12 cellular contexts compared by ENCODE assay signal in genomic region chr1:183159960-183160359, GRCh38. TPM values are rescaled to one million over a fixed set of nuclear protein-coding genes. Genes with fewer than 3 reads are reported as not detected.
DNase-seq lines count a peak whose midpoint lies in the region; ATAC-seq and TF ChIP-seq lines count a peak whose summit lies in the region.
"Had no signal": no experiment of that assay in that cellular context is flagged by ENCODE, and none has a peak within 500 bp of the region (broad histone marks: within the 10 kb centered on the region; RNA-seq: fewer than 3 reads in every experiment).

No MANE protein-coding gene starts in this region.

- CTCF ChIA-PET in Caco-2 (lab: Charles Lee), result interaction anchor here (0.7 kb wide), 1 partner anchor 246 kb away, joined by 6 read pairs; no protein-coding TSS in a partner anchor
- CTCF ChIA-PET in CD4-positive, alpha-beta T cell (lab: Charles Lee), result no interaction called here

- BruUV-seq in Caco-2 (replicated peaks; lab: Mats Ljungman, UMichigan), result no TSS peak

- H3K36me3 ChIP-seq in Caco-2 (ENCODE audit: control insufficient read depth, insufficient read depth, low read length), result no peaks in the 10 kb centered on the region
- no peaks in the 10 kb centered on the region for H3K36me3 ChIP-seq in lung (ENCODE audit: control insufficient read depth in 2 of 2, insufficient read depth in 2 of 2, low read length in 2 of 2)
- no peaks in the 10 kb centered on the region for H3K36me3 ChIP-seq in brain microvascular endothelial cell (replicated peaks)
- H3K36me3 ChIP-seq in neural progenitor cell, result no peaks in the 10 kb centered on the region
- H3K36me3 ChIP-seq: left ventricle myocardium inferior had no signal

- H3K9ac ChIP-seq in neural progenitor cell, result no peak overlapping the region

- TF ChIP-seq CTCF in Caco-2 (IDR thresholded peaks at IDR 0.05; ENCODE audit: insufficient read depth in 1 of 2, low read depth in 1 of 2, low read length in 1 of 2, severe bottlenecking in 1 of 2, unreplicated experiment in 1 of 2) (no peak), lung (IDR thresholded peaks at IDR 0.05; ENCODE audit: control extremely low read depth, extremely low read depth) (no peak), brain microvascular endothelial cell (IDR thresholded peaks at IDR 0.05; ENCODE audit: low read depth, low read length, missing control alignments) (no peak), neural progenitor cell (IDR thresholded peaks at IDR 0.05) (no peak)
- no peak for TF ChIP-seq CTCF in CD4-positive, alpha-beta T cell (IDR thresholded peaks at IDR 0.05)

- no peak overlapping the region for H2AFZ ChIP-seq in neural progenitor cell (replicated peaks)

- WGBS in lung, 2 donors, result 67 to 82% methylated on average over 9 of the region's 9 CpGs

- H3K9me3 ChIP-seq in Caco-2, result no peaks in the 10 kb centered on the region
- H3K9me3 ChIP-seq in lung (ENCODE audit: control insufficient read depth in 2 of 2, insufficient read depth in 1 of 2, low read length in 1 of 2), result no peaks in the 10 kb centered on the region
- no peaks in the 10 kb centered on the region for H3K9me3 ChIP-seq in neural progenitor cell (ENCODE audit: low read depth)
- H3K9me3 ChIP-seq in CD4-positive, alpha-beta T cell (ENCODE audit: control insufficient read depth, low read length), result no peaks in the 10 kb centered on the region
- H3K9me3 ChIP-seq: left ventricle myocardium inferior had no signal

- no peak overlapping the region for H3K27ac ChIP-seq in lung (ENCODE audit: low read depth in 1 of 2, low read length in 1 of 2)
- H3K27ac ChIP-seq in brain microvascular endothelial cell, result no peak overlapping the region
- H3K27ac ChIP-seq in neural progenitor cell, result no peak overlapping the region
- H3K27ac ChIP-seq in CD4-positive, alpha-beta T cell (ENCODE audit: low read depth, low read length), result no peak overlapping the region
- H3K27ac ChIP-seq: left ventricle myocardium inferior had no signal

- no peaks in the 10 kb centered on the region for H3K9me3 Mint-ChIP-seq in Caco-2 (ENCODE audit: unreplicated experiment)
- no peaks in the 10 kb centered on the region for H3K9me3 Mint-ChIP-seq in neural progenitor cell
- no peaks in the 10 kb centered on the region for H3K9me3 Mint-ChIP-seq in CD4-positive, alpha-beta T cell

- H3K27ac Mint-ChIP-seq in Caco-2 (ENCODE audit: unreplicated experiment) (peak overlapping the region; percentile 69), neural progenitor cell (no peak overlapping the region)
- no peak overlapping the region for H3K27ac Mint-ChIP-seq in CD4-positive, alpha-beta T cell
- H3K27ac Mint-ChIP-seq: CD14-positive monocyte had no signal

- no peak overlapping the region for H3K4me2 ChIP-seq in neural progenitor cell

- intact Hi-C loops in Caco-2 (cut with micrococcal nuclease; ENCODE audit: unreplicated experiment), result loop anchor here (1.0 to 2.0 kb wide), 2 partner anchors 20 to 69 kb away; no protein-coding TSS in a partner anchor
- intact Hi-C loops in CD4-positive, alpha-beta T cell (cut with DNase I, micrococcal nuclease), result no loop called here

- peak overlapping the region; percentile 52 for H3K4me3 Mint-ChIP-seq in Caco-2 (ENCODE audit: unreplicated experiment)
- no peak overlapping the region for H3K4me3 Mint-ChIP-seq in neural progenitor cell
- H3K4me3 Mint-ChIP-seq in CD4-positive, alpha-beta T cell, result no peak overlapping the region
- H3K4me3 Mint-ChIP-seq: CD14-positive monocyte had no signal

- H3F3A ChIP-seq in neural progenitor cell (ENCODE audit: low read depth), result no peaks in the 10 kb centered on the region

- H3K4me1 Mint-ChIP-seq in Caco-2 (ENCODE audit: low read depth, unreplicated experiment), result no peaks in the 10 kb centered on the region
- H3K4me1 Mint-ChIP-seq in neural progenitor cell, result peaks cover 14% of the 10 kb centered on the region
- no peaks in the 10 kb centered on the region for H3K4me1 Mint-ChIP-seq in CD4-positive, alpha-beta T cell (ENCODE audit: low read depth)
- H3K4me1 Mint-ChIP-seq: CD14-positive monocyte had no signal

- POLR2A ChIA-PET in Caco-2 (lab: Charles Lee), result no interaction called here
- POLR2A ChIA-PET in CD4-positive, alpha-beta T cell (lab: Charles Lee), result no interaction called here

- H3K36me3 Mint-ChIP-seq in Caco-2 (ENCODE audit: insufficient read depth, unreplicated experiment), result peaks cover 10% of the 10 kb centered on the region
- H3K36me3 Mint-ChIP-seq in neural progenitor cell, result peaks cover 1% of the 10 kb centered on the region
- no peaks in the 10 kb centered on the region for H3K36me3 Mint-ChIP-seq in CD4-positive, alpha-beta T cell (ENCODE audit: low read depth)
- H3K36me3 Mint-ChIP-seq: CD14-positive monocyte had no signal

- in situ Hi-C loops in brain microvascular endothelial cell (cut with HindIII; ENCODE audit: low pct_ligation_motif_present, low sequenced_read_pairs), result no loop called here

- no peaks in the 10 kb centered on the region for H3K27me3 Mint-ChIP-seq in Caco-2 (ENCODE audit: insufficient read depth, unreplicated experiment)
- H3K27me3 Mint-ChIP-seq in neural progenitor cell (ENCODE audit: insufficient read depth, low read depth), result no peaks in the 10 kb centered on the region
- H3K27me3 Mint-ChIP-seq in CD4-positive, alpha-beta T cell, result peaks cover 11% of the 10 kb centered on the region

- no peaks in the 10 kb centered on the region for H3K79me2 ChIP-seq in neural progenitor cell (ENCODE audit: low read depth)

- 0 out of 2 replicates have a peak overlapping the region, but pooled peaks have one; percentile 1 for H3K4me3 ChIP-seq in Caco-2 (ENCODE audit: low read depth, low read length)
- H3K4me3 ChIP-seq in lung, result no peak overlapping the region
- no peak overlapping the region for H3K4me3 ChIP-seq in brain microvascular endothelial cell (ENCODE audit: low read depth, low read length)
- H3K4me3 ChIP-seq in neural progenitor cell, result no peak overlapping the region
- H3K4me3 ChIP-seq: left ventricle myocardium inferior had no signal

- H3K27me3 ChIP-seq in Caco-2 (replicated peaks; ENCODE audit: control insufficient read depth, insufficient read depth, low read length) (no peaks in the 10 kb centered on the region), lung (ENCODE audit: control insufficient read depth, insufficient read depth) (no peaks in the 10 kb centered on the region), brain microvascular endothelial cell (replicated peaks) (no peaks in the 10 kb centered on the region), neural progenitor cell (no peaks in the 10 kb centered on the region)
- no peaks in the 10 kb centered on the region for H3K27me3 ChIP-seq in CD4-positive, alpha-beta T cell (ENCODE audit: control insufficient read depth, insufficient read depth, low read length)

- H4K20me1 ChIP-seq in neural progenitor cell (ENCODE audit: low read depth), result no peaks in the 10 kb centered on the region

- DNase-seq in Caco-2 (peak; percentile 95 to 97), LoVo (ENCODE audit: low spot score) (peak; percentile 95), astrocyte of the hippocampus (ENCODE audit: low read depth, low spot score) (peak; percentile 31), lung (ENCODE audit: low spot score) (peak; percentile 82), brain microvascular endothelial cell (no peak), neural progenitor cell (ENCODE audit: low spot score) (no peak)
- DNase-seq in CD4-positive, alpha-beta T cell, result no peak
- DNase-seq: activated CD4-positive, alpha-beta T cell treated with anti-CD3 and anti-CD28 coated beads, Interleukin-2, amount 50 U/mL, for 4 hours; left ventricle myocardium inferior; NCI-H1092 had no signal

- H3K4me1 ChIP-seq in Caco-2 (peaks cover 29% of the 10 kb centered on the region), lung (ENCODE audit: control insufficient read depth in 2 of 2, insufficient read depth in 2 of 2, low read length in 2 of 2) (no peaks in the 10 kb centered on the region), neural progenitor cell (peaks cover 5% of the 10 kb centered on the region)
- H3K4me1 ChIP-seq: left ventricle myocardium inferior had no signal

- ATAC-seq in lung (ENCODE audit: insufficient read depth, low FRiP score) (peak; percentile 91), HG03432 (IDR thresholded peaks at IDR 0.05; ENCODE audit: unreplicated experiment) (no peak)
- ATAC-seq in CD4-positive, alpha-beta T cell (ENCODE audit: poor library complexity), result no peak

RNA-seq across cellular contexts. Expression of gene LAMC2, which starts 26.1 kb away (rescaled TPM):
- total RNA-seq in Caco-2 (2022), result 34.9 and 51.0 TPM in 2 replicates
- total RNA-seq in lung, result 10 to 100 TPM; 31.1 to 49.6 TPM
- 10 to 100 TPM; 13.7 to 63.1 TPM for polyA plus RNA-seq in lung
- 0.36 and 0.46 TPM in 2 replicates for total RNA-seq in neural progenitor cell (ENCODE audit: low replicate concordance)
- not detected for total RNA-seq in CD4-positive, alpha-beta T cell
- polyA plus RNA-seq: CD14-positive monocyte had no signal

Comparison
In these comparisons a context has a peak if more than half of its experiments do, and no peak if none do; other contexts are left out.
1. DNase-seq: peak in Caco-2 (2 of 2), LoVo (single experiment), astrocyte of the hippocampus (single experiment) and lung (single experiment); none in brain microvascular endothelial cell (single experiment), neural progenitor cell (single experiment) and CD4-positive, alpha-beta T cell (0 of 10).
2. RNA of gene LAMC2, which starts 26.1 kb away (total RNA-seq): 31.1 to 49.6 TPM in lung and 34.9 to 51.0 TPM in Caco-2; 0.36 to 0.46 TPM in neural progenitor cell and not detected in CD4-positive, alpha-beta T cell; every median in the first group is over 10 times any median in the second.